ENCODE assay signal across 17 cellular contexts in genomic region chr6:157004530-157004929, GRCh38.
DNase-seq lines count a peak whose midpoint lies in the region; ATAC-seq and TF ChIP-seq lines count a peak whose summit lies in the region.
"Had no signal": no experiment of that assay in that cellular context is flagged by ENCODE, and none has a peak within 500 bp of the region (broad histone marks: within the 10 kb centered on the region; RNA-seq: fewer than 3 reads in every experiment).

No MANE protein-coding gene starts in this region.

- H3K4me3 Mint-ChIP-seq in brain (peak overlapping the region in 1 of 5 experiments; percentile 64), chondrocyte (ENCODE audit: unreplicated experiment) (no peak overlapping the region)
- no peak overlapping the region for H3K4me3 Mint-ChIP-seq in stimulated activated naive CD8-positive, alpha-beta T cell treated with anti-CD3 and anti-CD28 coated beads, Interleukin-15, amount 100 ng/mL, for 72 hours
- H3K4me3 Mint-ChIP-seq: CD14-positive monocyte; CD4-positive, alpha-beta memory T cell; GM23338 had no signal

- ATAC-seq in Right ventricle myocardium superior (ENCODE audit: poor library complexity), result peak; percentile 71
- ATAC-seq in mucosa of descending colon, result peak; percentile 87
- no peak for ATAC-seq in stimulated activated naive CD8-positive, alpha-beta T cell treated with anti-CD3 and anti-CD28 coated beads, Interleukin-15, amount 100 ng/mL, for 72 hours
- ATAC-seq: GM23338, HepG2 had no signal

- H3K4me1 ChIP-seq in left ventricle myocardium inferior (peaks cover 29% of the 10 kb centered on the region), mucosa of descending colon (ENCODE audit: low read depth) (no peaks in the 10 kb centered on the region)
- H3K4me1 ChIP-seq: BLaER1 had no signal

- H3K27ac Mint-ChIP-seq in brain (peak overlapping the region in 3 of 5 experiments; percentile 9 to 76 (median 24)), chondrocyte (ENCODE audit: unreplicated experiment) (no peak overlapping the region)
- no peak overlapping the region for H3K27ac Mint-ChIP-seq in stimulated activated naive CD8-positive, alpha-beta T cell treated with anti-CD3 and anti-CD28 coated beads, Interleukin-15, amount 100 ng/mL, for 72 hours
- H3K27ac Mint-ChIP-seq: GM23338 had no signal

- H3K4me1 Mint-ChIP-seq in brain, result peaks cover 34% of the 10 kb centered on the region
- peaks cover 21% of the 10 kb centered on the region for H3K4me1 Mint-ChIP-seq in chondrocyte (ENCODE audit: low read depth)
- peaks cover 34% of the 10 kb centered on the region for H3K4me1 Mint-ChIP-seq in stimulated activated naive CD8-positive, alpha-beta T cell treated with anti-CD3 and anti-CD28 coated beads, Interleukin-15, amount 100 ng/mL, for 72 hours

- H3K4me3 ChIP-seq in left ventricle myocardium inferior, result no peak overlapping the region
- no peak overlapping the region for H3K4me3 ChIP-seq in mucosa of descending colon
- H3K4me3 ChIP-seq: BLaER1, GM23338 had no signal

- intact Hi-C loops in Right ventricle myocardium superior (cut with DNase I) (no loop called here), left ventricle myocardium inferior (cut with micrococcal nuclease) (no loop called here), mucosa of descending colon (cut with DNase I, micrococcal nuclease) (no loop called here)

- H3K9me3 Mint-ChIP-seq in brain (peaks cover 0 to 3% (median 0%) of the 10 kb centered on the region in 5 experiments), chondrocyte (ENCODE audit: low read depth) (no peaks in the 10 kb centered on the region)
- no peaks in the 10 kb centered on the region for H3K9me3 Mint-ChIP-seq in stimulated activated naive CD8-positive, alpha-beta T cell treated with anti-CD3 and anti-CD28 coated beads, Interleukin-15, amount 100 ng/mL, for 72 hours
- H3K9me3 Mint-ChIP-seq: CD14-positive monocyte, GM23338 had no signal

- H3K36me3 Mint-ChIP-seq in brain, result peaks cover 18% of the 10 kb centered on the region
- H3K36me3 Mint-ChIP-seq in chondrocyte (ENCODE audit: low read depth), result no peaks in the 10 kb centered on the region

- H3K27me3 ChIP-seq in left ventricle myocardium inferior (ENCODE audit: low read depth), result no peaks in the 10 kb centered on the region
- H3K27me3 ChIP-seq: BLaER1 had no signal

- TF ChIP-seq CTCF in left ventricle myocardium inferior (IDR thresholded peaks at IDR 0.05; ENCODE audit: borderline replicate concordance), result no peak
- no peak for TF ChIP-seq CTCF in brain (conservative IDR thresholded peaks at IDR 0.05)
- TF ChIP-seq CTCF in mucosa of descending colon (IDR thresholded peaks at IDR 0.05), result no peak
- no peak for TF ChIP-seq CTCF in chondrocyte (IDR thresholded peaks at IDR 0.05)

- H3K27me3 Mint-ChIP-seq in brain (no peaks in the 10 kb centered on the region), chondrocyte (ENCODE audit: low read depth) (no peaks in the 10 kb centered on the region)
- H3K27me3 Mint-ChIP-seq in stimulated activated naive CD8-positive, alpha-beta T cell treated with anti-CD3 and anti-CD28 coated beads, Interleukin-15, amount 100 ng/mL, for 72 hours, result no peaks in the 10 kb centered on the region
- H3K27me3 Mint-ChIP-seq: CD4-positive, alpha-beta memory T cell had no signal

- H3K27ac ChIP-seq in left ventricle myocardium inferior (replicated peaks), result no peak overlapping the region
- H3K27ac ChIP-seq: BLaER1 had no signal

- no peaks in the 10 kb centered on the region for H3K9me3 ChIP-seq in left ventricle myocardium inferior (replicated peaks)
- no peaks in the 10 kb centered on the region for H3K9me3 ChIP-seq in mucosa of descending colon
- H3K9me3 ChIP-seq: BLaER1 had no signal

- H3K36me3 ChIP-seq in left ventricle myocardium inferior (no peaks in the 10 kb centered on the region), mucosa of descending colon (ENCODE audit: low read depth) (no peaks in the 10 kb centered on the region)

- no peak for DNase-seq in Right ventricle myocardium superior
- DNase-seq in left ventricle myocardium inferior, result no peak
- peak in 1 of 3 donors; percentile 37 for DNase-seq in mucosa of descending colon
- no peak for DNase-seq in chondrocyte (ENCODE audit: low spot score)
- DNase-seq in stimulated activated naive CD8-positive, alpha-beta T cell treated with anti-CD3 and anti-CD28 coated beads, Interleukin-15, amount 100 ng/mL, for 72 hours, result no peak
- DNase-seq in kidney glomerular epithelial cell (lab: John Stamatoyannopoulos, UW), result no peak
- DNase-seq: 8988T; CD4-positive, alpha-beta memory T cell; DMS153; DMS79; GDM1; HCEC 1CT had no signal

Comparison
In these comparisons a context has a peak if more than half of its experiments do, and no peak if none do; other contexts are left out.
1. H3K27ac Mint-ChIP-seq: peak in brain (3 of 5); none in chondrocyte (single experiment) and stimulated activated naive CD8-positive, alpha-beta T cell treated with anti-CD3 and anti-CD28 coated beads, Interleukin-15, amount 100 ng/mL, for 72 hours (0 of 2).